Comparison of ENCODE assay signal across 6 cellular contexts in the genomic region with DNA sequence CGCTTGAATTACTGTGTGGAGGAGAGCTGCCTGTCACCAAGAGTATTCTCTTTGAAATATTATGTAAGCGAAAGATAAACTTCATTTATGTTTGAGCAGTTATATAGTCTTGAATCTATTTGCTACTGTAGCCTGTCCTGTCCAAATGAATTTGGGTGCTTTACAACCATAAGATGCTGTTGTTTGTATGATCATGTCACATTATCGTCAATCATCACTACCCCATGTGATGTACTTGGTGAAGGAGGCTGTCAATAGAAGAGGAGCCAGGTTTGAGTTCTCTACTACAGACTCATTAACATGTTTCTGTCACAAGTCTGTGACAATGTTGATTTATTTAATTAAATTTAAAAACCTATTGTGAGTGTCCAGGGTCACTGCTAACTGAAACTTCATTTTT.
"Had no signal": no experiment of that assay in that cellular context is flagged by ENCODE, and none has a peak within 500 bp of the region (broad histone marks: within the 10 kb centered on the region; RNA-seq: fewer than 3 reads in every experiment).

No MANE protein-coding gene starts in this region.

- H3K27ac ChIP-seq: HL-60 had no signal

- FAIRE-seq: HepG2, HTR-8/SVneo had no signal

- ATAC-seq: HepG2 had no signal

- DNase-seq: IMR-90, KBM-7, KG1 had no signal
